ENCODE assay signal across 30 cellular contexts in genomic region chr13:97337985-97338384, GRCh38.
"Had no signal": no experiment of that assay in that cellular context is flagged by ENCODE, and none has a peak within 500 bp of the region (broad histone marks: within the 10 kb centered on the region; RNA-seq: fewer than 3 reads in every experiment).

No MANE protein-coding gene starts in this region.

- H3K4me2 ChIP-seq: hepatocyte had no signal

- FAIRE-seq: colon, endometrium, frontal cortex, keratinocyte, small intestine, TTC549 had no signal

- H3K9me3 ChIP-seq: upper lobe of right lung had no signal

- H3K4me3 Mint-ChIP-seq: activated naive CD4-positive, alpha-beta T cell treated with anti-CD3 and anti-CD28 coated beads, Interleukin-2, amount 10 ng/mL, durations not matched to agents 7 days and 5 days; central memory CD8-positive, alpha-beta T cell; memory B cell; naive thymus-derived CD8-positive, alpha-beta T cell; T-helper 1 cell treated with Interleukin-12 subunit alpha and Interleukin-12 subunit beta and Interleukin-4 antibody, amounts not matched to agents 30 μg/mL and 1 μg/mL, for 36 hours had no signal

- H3K4me3 ChIP-seq: hepatocyte, SK-N-MC, upper lobe of right lung had no signal

- H3K9me3 Mint-ChIP-seq: activated naive CD4-positive, alpha-beta T cell treated with anti-CD3 and anti-CD28 coated beads, Interleukin-2, amount 10 ng/mL, durations not matched to agents 7 days and 5 days; central memory CD8-positive, alpha-beta T cell; memory B cell; naive thymus-derived CD8-positive, alpha-beta T cell; T-helper 1 cell treated with Interleukin-12 subunit alpha and Interleukin-12 subunit beta and Interleukin-4 antibody, amounts not matched to agents 30 μg/mL and 1 μg/mL, for 36 hours had no signal

- H3K27me3 ChIP-seq: hepatocyte, upper lobe of right lung had no signal

- H3K36me3 Mint-ChIP-seq: activated naive CD4-positive, alpha-beta T cell treated with anti-CD3 and anti-CD28 coated beads, Interleukin-2, amount 10 ng/mL, durations not matched to agents 7 days and 5 days had no signal

- H3K27ac ChIP-seq: epithelial cell of prostate, hepatocyte, SK-N-MC, upper lobe of right lung, WERI-Rb-1 had no signal

- DNase-seq: activated CD4-positive, alpha-beta T cell treated with anti-CD3 and anti-CD28 coated beads for 48 hours; activated CD4-positive, alpha-beta T cell treated with anti-CD3 and anti-CD28 coated beads, Interleukin-2, amount 50 U/mL, for 48 hours; activated CD8-positive, alpha-beta memory T cell treated with anti-CD3 and anti-CD28 coated beads, Interleukin-2, amount 50 U/mL, for 4 hours; activated gamma-delta T cell; activated naive CD4-positive, alpha-beta T cell treated with anti-CD3 and anti-CD28 coated beads, Interleukin-2, amount 10 ng/mL, durations not matched to agents 7 days and 5 days; activated T-cell treated with anti-CD3 and anti-CD28 coated beads, Interleukin-2, amount 50 U/mL, for 1 hour; amniotic stem cell; dermis blood vessel endothelial cell; effector CD8-positive, alpha-beta T cell; left cardiac atrium; midbrain; naive thymus-derived CD8-positive, alpha-beta T cell; small intestine; stimulated activated CD4-positive, alpha-beta T cell treated with anti-CD3 and anti-CD28 coated beads, Interleukin-4, amount 100 ng/mL, for 4 hours; stimulated activated naive CD4-positive, alpha-beta T cell; T-helper 9 cell; upper lobe of right lung; WERI-Rb-1 had no signal

- H3K27me3 Mint-ChIP-seq: activated naive CD4-positive, alpha-beta T cell treated with anti-CD3 and anti-CD28 coated beads, Interleukin-2, amount 10 ng/mL, durations not matched to agents 7 days and 5 days; central memory CD8-positive, alpha-beta T cell; memory B cell; naive thymus-derived CD8-positive, alpha-beta T cell had no signal

- H2AFZ ChIP-seq: hepatocyte had no signal

- H3K36me3 ChIP-seq: WERI-Rb-1 had no signal

- ATAC-seq: activated CD4-positive, CD25-positive, alpha-beta regulatory T cell treated with anti-CD3 and anti-CD28 coated beads, Interleukin-2, amount 50 U/mL, for 24 hours; left cardiac atrium; naive thymus-derived CD8-positive, alpha-beta T cell; upper lobe of right lung had no signal

- H3K27ac Mint-ChIP-seq: activated naive CD4-positive, alpha-beta T cell treated with anti-CD3 and anti-CD28 coated beads, Interleukin-2, amount 10 ng/mL, durations not matched to agents 7 days and 5 days; memory B cell; naive thymus-derived CD8-positive, alpha-beta T cell; T-helper 1 cell treated with Interleukin-12 subunit alpha and Interleukin-12 subunit beta and Interleukin-4 antibody, amounts not matched to agents 30 μg/mL and 1 μg/mL, for 36 hours had no signal
